Comparison of ENCODE assay signal across 11 cellular contexts in the genomic region with DNA sequence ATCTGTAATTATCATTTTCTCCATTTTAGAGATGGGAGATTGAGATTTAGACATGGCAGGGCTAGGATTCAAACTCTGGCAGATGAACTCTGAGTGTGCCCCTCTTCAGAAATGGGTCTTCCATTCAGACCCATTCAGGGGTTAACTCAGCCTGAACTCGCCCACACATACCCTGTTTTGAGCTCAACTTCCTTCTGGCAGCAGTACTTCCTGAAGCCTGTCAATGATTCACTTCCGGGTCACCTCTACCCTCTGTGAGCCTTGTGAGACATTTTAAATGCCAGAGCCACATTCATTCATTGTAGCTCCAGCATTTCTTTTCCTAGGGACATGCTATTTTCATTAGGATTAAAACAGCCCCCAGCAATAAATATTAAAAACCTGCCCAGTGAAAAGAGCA.
DNase-seq lines count a peak whose midpoint lies in the region; ATAC-seq, FAIRE-seq and TF ChIP-seq lines count a peak whose summit lies in the region.
"Had no signal": no experiment of that assay in that cellular context is flagged by ENCODE, and none has a peak within 500 bp of the region (broad histone marks: within the 10 kb centered on the region; RNA-seq: fewer than 3 reads in every experiment).

No MANE protein-coding gene starts in this region.

- H3K79me2 ChIP-seq in OCI-LY1 (ENCODE audit: insufficient read depth, low read length) = no peaks in the 10 kb centered on the region

- peak; percentile 28 for ATAC-seq in effector memory CD8-positive, alpha-beta T cell (replicated peaks)
- ATAC-seq in GM21723 (IDR thresholded peaks at IDR 0.05; ENCODE audit: unreplicated experiment) = no peak

- H3K4me1 Mint-ChIP-seq in effector memory CD8-positive, alpha-beta T cell (ENCODE audit: low read depth in 2 of 2) = peaks cover 14 to 20% of the 10 kb centered on the region in 2 donors

- no peaks in the 10 kb centered on the region for H4K20me1 ChIP-seq in OCI-LY1 (ENCODE audit: insufficient read depth, low read length)

- peaks cover 0 to 8% of the 10 kb centered on the region in 2 donors for H3K27me3 Mint-ChIP-seq in effector memory CD8-positive, alpha-beta T cell

- no peak overlapping the region for H3K4me2 ChIP-seq in OCI-LY1 (ENCODE audit: low read length)

- no peak overlapping the region for H3K4me3 Mint-ChIP-seq in effector memory CD8-positive, alpha-beta T cell

- intact Hi-C loops in dorsolateral prefrontal cortex (cut with DNase I) = no loop called here

- H3K9me3 ChIP-seq in OCI-LY1 (ENCODE audit: low read length) = no peaks in the 10 kb centered on the region
- H3K9me3 ChIP-seq: ascending aorta had no signal

- no peaks in the 10 kb centered on the region for H3K9me2 ChIP-seq in OCI-LY1 (ENCODE audit: low read depth, low read length)

- H3K9ac ChIP-seq in OCI-LY1 (ENCODE audit: low read length) = no peak overlapping the region

- peak; percentile 21 for DNase-seq in A172 (ENCODE audit: low spot score)
- peak; percentile 14 for DNase-seq in GM18507 (ENCODE audit: extremely low spot score, insufficient read length, low read depth)
- no peak for DNase-seq in effector memory CD8-positive, alpha-beta T cell
- DNase-seq in islet precursor cell = no peak
- no peak for DNase-seq in ureter (ENCODE audit: low spot score)
- DNase-seq in dorsolateral prefrontal cortex = no peak
- DNase-seq: hypothalamus, NCI-H187 treated with DMSO at 0.1 percent for 48 hours had no signal

- no peaks in the 10 kb centered on the region for H3K4me1 ChIP-seq in OCI-LY1 (ENCODE audit: insufficient read depth, low read length, severe bottlenecking)
- H3K4me1 ChIP-seq: ascending aorta had no signal

- TF ChIP-seq CTCF in OCI-LY1 (IDR thresholded peaks at IDR 0.05; ENCODE audit: low read length) = no peak
- no peak for TF ChIP-seq CTCF in dorsolateral prefrontal cortex (IDR thresholded peaks at IDR 0.05 in 54 of 56, conservative IDR thresholded peaks at IDR 0.05 in 2 of 56; ENCODE audit: low read depth in 1 of 56, partially characterized antibody in 56 of 56)

- FAIRE-seq in GM18507 (lab: Jason Lieb, UNC) = peak; percentile 72

- H3K27me3 ChIP-seq in OCI-LY1 (ENCODE audit: insufficient read depth, low read length) = no peaks in the 10 kb centered on the region
- H3K27me3 ChIP-seq in dorsolateral prefrontal cortex = peaks cover 0 to 29% (median 0%) of the 10 kb centered on the region in 45 donors
- H3K27me3 ChIP-seq: ascending aorta had no signal

- H3K27ac ChIP-seq in OCI-LY1 (ENCODE audit: low read depth, low read length, poor library complexity, severe bottlenecking) = no peak overlapping the region
- H3K27ac ChIP-seq in dorsolateral prefrontal cortex = no peak overlapping the region
- H3K27ac ChIP-seq: ascending aorta had no signal

- no peak overlapping the region for H3K4me3 ChIP-seq in OCI-LY1 (ENCODE audit: low read depth, low read length, poor library complexity, severe bottlenecking)
- no peak overlapping the region for H3K4me3 ChIP-seq in dorsolateral prefrontal cortex
- H3K4me3 ChIP-seq: ascending aorta had no signal

- no peaks in the 10 kb centered on the region for H3K36me3 Mint-ChIP-seq in effector memory CD8-positive, alpha-beta T cell (ENCODE audit: insufficient read depth)

- no peaks in the 10 kb centered on the region for H3K36me3 ChIP-seq in OCI-LY1 (ENCODE audit: insufficient read depth, low read length)
- H3K36me3 ChIP-seq: ascending aorta had no signal

- peaks cover 6 to 17% of the 10 kb centered on the region in 2 donors for H3K9me3 Mint-ChIP-seq in effector memory CD8-positive, alpha-beta T cell

- H3K27ac Mint-ChIP-seq in effector memory CD8-positive, alpha-beta T cell = peak overlapping the region in 1 of 2 donors; percentile 80

- H3F3A ChIP-seq in OCI-LY1 (ENCODE audit: insufficient read depth, low read length) = no peaks in the 10 kb centered on the region

- H2AFZ ChIP-seq in OCI-LY1 (ENCODE audit: low read length) = peak overlapping the region; percentile 17; the same call in 1 of the 2 replicates

Comparison
In these comparisons a context has a peak if more than half of its experiments do, and no peak if none do; other contexts are left out.
1. DNase-seq: peak in A172 (single experiment) and GM18507 (single experiment); none in effector memory CD8-positive, alpha-beta T cell (0 of 3), islet precursor cell (single experiment), ureter (single experiment) and dorsolateral prefrontal cortex (0 of 10).